Comparison of ENCODE assay signal across 25 cellular contexts in the genomic region with DNA sequence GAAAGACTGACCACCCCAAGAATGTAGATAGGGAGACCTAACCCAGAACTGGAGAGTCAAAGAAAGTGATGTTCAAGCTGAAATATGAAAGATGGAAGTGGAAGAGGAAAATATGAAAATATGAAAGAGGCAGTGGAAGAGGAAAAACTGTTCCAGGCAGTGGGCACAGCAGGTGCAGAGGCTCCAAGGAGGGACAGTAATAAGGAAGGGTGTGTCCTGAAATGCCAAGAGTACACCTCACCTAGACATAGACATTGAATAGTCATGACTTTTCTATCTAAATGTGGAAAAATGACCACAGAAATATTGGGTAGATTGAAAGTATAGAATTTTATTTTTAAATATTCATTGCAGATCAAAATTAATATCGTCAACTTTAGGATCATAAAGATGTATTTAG.
"Had no signal": no experiment of that assay in that cellular context is flagged by ENCODE, and none has a peak within 500 bp of the region (broad histone marks: within the 10 kb centered on the region; RNA-seq: fewer than 3 reads in every experiment).

No MANE protein-coding gene starts in this region.

- H3K4me1 ChIP-seq: right lobe of liver, uterus had no signal

- H3K27me3 ChIP-seq: ovary, right atrium auricular region, right lobe of liver, stomach, suprapubic skin, tibial artery, uterus had no signal

- H3K4me3 Mint-ChIP-seq: mesothelial cell of epicardium; naive thymus-derived CD4-positive, alpha-beta T cell; natural killer cell treated with Interleukin-12 subunit alpha and Interleukin-12 subunit beta and Interleukin-15 and Interleukin-18, amount 100 ng/mL, for 72 hours; stimulated activated naive B cell treated with anti-CD40 and anti-IgM and Interleukin-4, amounts not matched to agents 10 μg/mL and 1 μg/mL and 100 μg/mL, for 72 hours; type B pancreatic cell had no signal

- H3K36me3 Mint-ChIP-seq: mesothelial cell of epicardium; naive thymus-derived CD4-positive, alpha-beta T cell; natural killer cell treated with Interleukin-12 subunit alpha and Interleukin-12 subunit beta and Interleukin-15 and Interleukin-18, amount 100 ng/mL, for 72 hours; stimulated activated naive B cell treated with anti-CD40 and anti-IgM and Interleukin-4, amounts not matched to agents 10 μg/mL and 1 μg/mL and 100 μg/mL, for 72 hours; type B pancreatic cell had no signal

- H3K4me2 ChIP-seq: smooth muscle cell had no signal

- H3K36me3 ChIP-seq: left ventricle myocardium inferior, ovary, right atrium auricular region, right lobe of liver, stomach, suprapubic skin, thoracic aorta, tibial artery, uterus had no signal

- DNase-seq: hippocampal formation; kidney glomerular epithelial cell; left ventricle myocardium inferior; mesendoderm; naive thymus-derived CD4-positive, alpha-beta T cell; ovary; right lobe of liver; stimulated activated CD4-positive, alpha-beta T cell treated with anti-CD3 and anti-CD28 coated beads, Interleukin-12 subunit alpha, Interleukin-12 subunit beta, amount 100 ng/mL, for 4 hours; stimulated activated CD4-positive, alpha-beta T cell treated with anti-CD3 and anti-CD28 coated beads, Interleukin-15, amount 100 ng/mL, for 24 hours; stimulated activated CD4-positive, alpha-beta T cell treated with anti-CD3 and anti-CD28 coated beads, Interleukin-2, amount 100 ng/mL, for 24 hours; stimulated activated CD4-positive, alpha-beta T cell treated with anti-CD3 and anti-CD28 coated beads, Interleukin-4, amount 100 ng/mL, for 1 hour; stimulated activated naive B cell treated with anti-CD40 and anti-IgM and Interleukin-4, amounts not matched to agents 10 μg/mL and 1 μg/mL and 100 μg/mL, for 72 hours; stimulated activated naive CD8-positive, alpha-beta T cell treated with anti-CD3 and anti-CD28 coated beads, Interleukin-15, Interleukin-2, amounts not matched to agents 100 U/mL and 50 U/mL, for 24 hours; stomach; tibial artery; uterus had no signal

- H3K27ac Mint-ChIP-seq: mesothelial cell of epicardium; naive thymus-derived CD4-positive, alpha-beta T cell; natural killer cell treated with Interleukin-12 subunit alpha and Interleukin-12 subunit beta and Interleukin-15 and Interleukin-18, amount 100 ng/mL, for 72 hours; progenitor cell of endocrine pancreas; stimulated activated naive B cell treated with anti-CD40 and anti-IgM and Interleukin-4, amounts not matched to agents 10 μg/mL and 1 μg/mL and 100 μg/mL, for 72 hours; type B pancreatic cell had no signal

- H3K27ac ChIP-seq: left ventricle myocardium inferior, ovary, right atrium auricular region, right lobe of liver, stomach, suprapubic skin, thoracic aorta, tibial artery, uterus had no signal

- H3K9me3 Mint-ChIP-seq: mesothelial cell of epicardium; naive thymus-derived CD4-positive, alpha-beta T cell; natural killer cell treated with Interleukin-12 subunit alpha and Interleukin-12 subunit beta and Interleukin-15 and Interleukin-18, amount 100 ng/mL, for 72 hours; stimulated activated naive B cell treated with anti-CD40 and anti-IgM and Interleukin-4, amounts not matched to agents 10 μg/mL and 1 μg/mL and 100 μg/mL, for 72 hours; type B pancreatic cell had no signal

- H3K9me3 ChIP-seq: left ventricle myocardium inferior, ovary, right atrium auricular region, right lobe of liver, stomach, suprapubic skin, thoracic aorta, tibial artery, uterus had no signal

- H3K4me3 ChIP-seq: left ventricle myocardium inferior, lung, ovary, right atrium auricular region, right lobe of liver, smooth muscle cell, stomach, suprapubic skin, thoracic aorta, tibial artery, uterus had no signal

- H3K27me3 Mint-ChIP-seq: natural killer cell treated with Interleukin-12 subunit alpha and Interleukin-12 subunit beta and Interleukin-15 and Interleukin-18, amount 100 ng/mL, for 72 hours had no signal
